1 cellular context compared by ENCODE assay signal in genomic region chr2:27020337-27020948, GRCh38.
TF ChIP-seq lines count a peak whose summit lies in the region.

No MANE protein-coding gene starts in this region.

TF ChIP-seq in K562, 482 proteins besides CTCF, POLR2A, EP300 and RAD21 (continued from another document and continues in another):
- TF ChIP-seq, protein P1, sequence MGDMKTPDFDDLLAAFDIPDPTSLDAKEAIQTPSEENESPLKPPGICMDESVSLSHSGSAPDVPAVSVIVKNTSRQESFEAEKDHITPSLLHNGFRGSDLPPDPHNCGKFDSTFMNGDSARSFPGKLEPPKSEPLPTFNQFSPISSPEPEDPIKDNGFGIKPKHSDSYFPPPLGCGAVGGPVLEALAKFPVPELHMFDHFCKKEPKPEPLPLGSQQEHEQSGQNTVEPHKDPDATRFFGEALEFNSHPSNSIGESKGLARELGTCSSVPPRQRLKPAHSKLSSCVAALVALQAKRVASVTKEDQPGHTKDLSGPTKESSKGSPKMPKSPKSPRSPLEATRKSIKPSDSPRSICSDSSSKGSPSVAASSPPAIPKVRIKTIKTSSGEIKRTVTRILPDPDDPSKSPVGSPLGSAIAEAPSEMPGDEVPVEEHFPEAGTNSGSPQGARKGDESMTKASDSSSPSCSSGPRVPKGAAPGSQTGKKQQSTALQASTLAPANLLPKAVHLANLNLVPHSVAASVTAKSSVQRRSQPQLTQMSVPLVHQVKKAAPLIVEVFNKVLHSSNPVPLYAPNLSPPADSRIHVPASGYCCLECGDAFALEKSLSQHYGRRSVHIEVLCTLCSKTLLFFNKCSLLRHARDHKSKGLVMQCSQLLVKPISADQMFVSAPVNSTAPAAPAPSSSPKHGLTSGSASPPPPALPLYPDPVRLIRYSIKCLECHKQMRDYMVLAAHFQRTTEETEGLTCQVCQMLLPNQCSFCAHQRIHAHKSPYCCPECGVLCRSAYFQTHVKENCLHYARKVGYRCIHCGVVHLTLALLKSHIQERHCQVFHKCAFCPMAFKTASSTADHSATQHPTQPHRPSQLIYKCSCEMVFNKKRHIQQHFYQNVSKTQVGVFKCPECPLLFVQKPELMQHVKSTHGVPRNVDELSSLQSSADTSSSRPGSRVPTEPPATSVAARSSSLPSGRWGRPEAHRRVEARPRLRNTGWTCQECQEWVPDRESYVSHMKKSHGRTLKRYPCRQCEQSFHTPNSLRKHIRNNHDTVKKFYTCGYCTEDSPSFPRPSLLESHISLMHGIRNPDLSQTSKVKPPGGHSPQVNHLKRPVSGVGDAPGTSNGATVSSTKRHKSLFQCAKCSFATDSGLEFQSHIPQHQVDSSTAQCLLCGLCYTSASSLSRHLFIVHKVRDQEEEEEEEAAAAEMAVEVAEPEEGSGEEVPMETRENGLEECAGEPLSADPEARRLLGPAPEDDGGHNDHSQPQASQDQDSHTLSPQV (IDR thresholded peaks at IDR 0.05), result no peak
- peak; percentile 73 for TF ChIP-seq GATA2 (CRISPR knock-in tag; IDR thresholded peaks at IDR 0.05)
- TF ChIP-seq MCM5 (IDR thresholded peaks at IDR 0.05; ENCODE audit: low read depth), result no peak
- no peak for TF ChIP-seq KAT8 (IDR thresholded peaks at IDR 0.05; ENCODE audit: low read depth)
- TF ChIP-seq NRF1 (conservative IDR thresholded peaks at IDR 0.05 in 1 of 2, IDR thresholded peaks at IDR 0.05 in 1 of 2), result no peak
- TF ChIP-seq ZNF354B (CRISPR knock-in tag; IDR thresholded peaks at IDR 0.05), result no peak
- TF ChIP-seq GABPB2 (CRISPR knock-in tag; conservative IDR thresholded peaks at IDR 0.05), result no peak
- no peak for TF ChIP-seq MEF2A (IDR thresholded peaks at IDR 0.05; ENCODE audit: control insufficient read depth, low read depth, low read length)
- no peak for TF ChIP-seq ZNF197 (CRISPR knock-in tag; IDR thresholded peaks at IDR 0.05; ENCODE audit: low read depth)
- no peak for TF ChIP-seq STAT5B (CRISPR knock-in tag; IDR thresholded peaks at IDR 0.05)
- TF ChIP-seq, protein P2, sequence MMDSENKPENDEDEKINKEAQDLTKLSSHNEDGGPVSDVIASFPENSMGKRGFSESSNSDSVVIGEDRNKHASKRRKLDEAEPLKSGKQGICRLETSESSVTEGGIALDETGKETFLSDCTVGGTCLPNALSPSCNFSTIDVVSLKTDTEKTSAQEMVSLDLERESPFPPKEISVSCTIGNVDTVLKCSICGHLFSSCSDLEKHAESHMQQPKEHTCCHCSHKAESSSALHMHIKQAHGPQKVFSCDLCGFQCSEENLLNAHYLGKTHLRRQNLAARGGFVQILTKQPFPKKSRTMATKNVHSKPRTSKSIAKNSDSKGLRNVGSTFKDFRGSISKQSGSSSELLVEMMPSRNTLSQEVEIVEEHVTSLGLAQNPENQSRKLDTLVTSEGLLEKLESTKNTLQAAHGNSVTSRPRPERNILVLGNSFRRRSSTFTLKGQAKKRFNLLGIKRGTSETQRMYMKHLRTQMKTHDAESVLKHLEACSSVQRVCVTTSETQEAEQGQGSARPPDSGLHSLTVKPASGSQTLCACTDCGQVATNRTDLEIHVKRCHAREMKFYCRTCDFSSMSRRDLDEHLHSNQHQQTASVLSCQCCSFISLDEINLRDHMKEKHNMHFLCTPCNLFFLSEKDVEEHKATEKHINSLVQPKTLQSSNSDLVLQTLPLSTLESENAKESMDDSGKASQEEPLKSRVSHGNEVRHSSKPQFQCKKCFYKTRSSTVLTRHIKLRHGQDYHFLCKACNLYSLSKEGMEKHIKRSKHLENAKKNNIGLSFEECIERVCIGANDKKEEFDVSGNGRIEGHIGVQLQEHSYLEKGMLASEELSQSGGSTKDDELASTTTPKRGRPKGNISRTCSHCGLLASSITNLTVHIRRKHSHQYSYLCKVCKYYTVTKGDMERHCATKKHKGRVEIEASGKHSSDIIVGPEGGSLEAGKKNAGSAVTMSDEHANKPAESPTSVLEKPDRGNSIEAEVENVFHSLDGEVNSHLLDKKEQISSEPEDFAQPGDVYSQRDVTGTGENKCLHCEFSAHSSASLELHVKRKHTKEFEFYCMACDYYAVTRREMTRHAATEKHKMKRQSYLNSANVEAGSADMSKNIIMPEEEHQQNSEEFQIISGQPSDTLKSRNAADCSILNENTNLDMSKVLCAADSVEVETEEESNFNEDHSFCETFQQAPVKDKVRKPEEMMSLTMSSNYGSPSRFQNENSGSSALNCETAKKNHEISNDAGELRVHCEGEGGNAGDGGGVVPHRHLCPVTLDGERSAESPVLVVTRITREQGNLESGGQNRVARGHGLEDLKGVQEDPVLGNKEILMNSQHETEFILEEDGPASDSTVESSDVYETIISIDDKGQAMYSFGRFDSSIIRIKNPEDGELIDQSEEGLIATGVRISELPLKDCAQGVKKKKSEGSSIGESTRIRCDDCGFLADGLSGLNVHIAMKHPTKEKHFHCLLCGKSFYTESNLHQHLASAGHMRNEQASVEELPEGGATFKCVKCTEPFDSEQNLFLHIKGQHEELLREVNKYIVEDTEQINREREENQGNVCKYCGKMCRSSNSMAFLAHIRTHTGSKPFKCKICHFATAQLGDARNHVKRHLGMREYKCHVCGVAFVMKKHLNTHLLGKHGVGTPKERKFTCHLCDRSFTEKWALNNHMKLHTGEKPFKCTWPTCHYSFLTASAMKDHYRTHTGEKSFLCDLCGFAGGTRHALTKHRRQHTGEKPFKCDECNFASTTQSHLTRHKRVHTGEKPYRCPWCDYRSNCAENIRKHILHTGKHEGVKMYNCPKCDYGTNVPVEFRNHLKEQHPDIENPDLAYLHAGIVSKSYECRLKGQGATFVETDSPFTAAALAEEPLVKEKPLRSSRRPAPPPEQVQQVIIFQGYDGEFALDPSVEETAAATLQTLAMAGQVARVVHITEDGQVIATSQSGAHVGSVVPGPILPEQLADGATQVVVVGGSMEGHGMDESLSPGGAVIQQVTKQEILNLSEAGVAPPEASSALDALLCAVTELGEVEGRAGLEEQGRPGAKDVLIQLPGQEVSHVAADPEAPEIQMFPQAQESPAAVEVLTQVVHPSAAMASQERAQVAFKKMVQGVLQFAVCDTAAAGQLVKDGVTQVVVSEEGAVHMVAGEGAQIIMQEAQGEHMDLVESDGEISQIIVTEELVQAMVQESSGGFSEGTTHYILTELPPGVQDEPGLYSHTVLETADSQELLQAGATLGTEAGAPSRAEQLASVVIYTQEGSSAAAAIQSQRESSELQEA (IDR thresholded peaks at IDR 0.05; ENCODE audit: low read depth), result no peak
- peak; percentile 64 for TF ChIP-seq MTA2 (IDR thresholded peaks at IDR 0.05; ENCODE audit: low read depth)
- TF ChIP-seq MAFG (tag; conservative IDR thresholded peaks at IDR 0.05), result no peak
- peak; percentile 7; the same call in 1 of the 2 replicates for TF ChIP-seq KLF6 (CRISPR knock-in tag; IDR thresholded peaks at IDR 0.05; ENCODE audit: borderline replicate concordance)
- TF ChIP-seq PRDM10 (IDR thresholded peaks at IDR 0.05; ENCODE audit: partially characterized antibody), result no peak
- TF ChIP-seq ZNF764 (CRISPR knock-in tag; IDR thresholded peaks at IDR 0.05; ENCODE audit: low read depth), result no peak
- TF ChIP-seq, protein P3, sequence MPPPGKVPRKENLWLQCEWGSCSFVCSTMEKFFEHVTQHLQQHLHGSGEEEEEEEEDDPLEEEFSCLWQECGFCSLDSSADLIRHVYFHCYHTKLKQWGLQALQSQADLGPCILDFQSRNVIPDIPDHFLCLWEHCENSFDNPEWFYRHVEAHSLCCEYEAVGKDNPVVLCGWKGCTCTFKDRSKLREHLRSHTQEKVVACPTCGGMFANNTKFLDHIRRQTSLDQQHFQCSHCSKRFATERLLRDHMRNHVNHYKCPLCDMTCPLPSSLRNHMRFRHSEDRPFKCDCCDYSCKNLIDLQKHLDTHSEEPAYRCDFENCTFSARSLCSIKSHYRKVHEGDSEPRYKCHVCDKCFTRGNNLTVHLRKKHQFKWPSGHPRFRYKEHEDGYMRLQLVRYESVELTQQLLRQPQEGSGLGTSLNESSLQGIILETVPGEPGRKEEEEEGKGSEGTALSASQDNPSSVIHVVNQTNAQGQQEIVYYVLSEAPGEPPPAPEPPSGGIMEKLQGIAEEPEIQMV (tag; conservative IDR thresholded peaks at IDR 0.05; ENCODE audit: low read depth), result no peak
- TF ChIP-seq SRSF1 (IDR thresholded peaks at IDR 0.05; ENCODE audit: low read depth, low read length), result no peak
- TF ChIP-seq MGA (IDR thresholded peaks at IDR 0.05), result no peak
- TF ChIP-seq GTF2F1 (IDR thresholded peaks at IDR 0.05; ENCODE audit: low read depth, low read length), result no peak
